22 cellular contexts compared by ENCODE assay signal in the genomic region with DNA sequence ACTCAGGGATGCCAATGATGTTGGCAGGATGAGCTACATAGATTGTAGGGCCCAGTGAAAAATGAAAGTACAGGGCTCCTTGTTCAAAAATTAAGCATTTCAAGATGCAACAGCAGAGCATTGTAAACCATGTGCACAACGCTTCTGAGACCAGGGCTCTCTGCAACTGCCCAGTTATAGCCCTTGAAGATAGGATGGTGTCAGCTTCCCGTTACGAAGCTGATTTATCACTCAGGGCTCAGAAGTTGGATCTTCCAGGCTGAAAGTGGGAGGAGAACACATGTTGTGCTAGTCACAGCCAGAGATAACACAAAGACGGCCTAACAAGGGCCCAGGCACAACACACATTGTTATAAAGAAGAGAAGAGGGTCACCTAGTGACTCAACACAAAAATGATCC.
"Had no signal": no experiment of that assay in that cellular context is flagged by ENCODE, and none has a peak within 500 bp of the region (broad histone marks: within the 10 kb centered on the region; RNA-seq: fewer than 3 reads in every experiment).

No MANE protein-coding gene starts in this region.

- ATAC-seq: effector memory CD8-positive, alpha-beta T cell; esophagus mucosa; gastrocnemius medialis; heart left ventricle; left cardiac atrium; left lung; left ventricle myocardium superior; lower lobe of right lung; mucosa of descending colon had no signal

- DNase-seq: colonic mucosa; cortex of kidney; effector CD8-positive, alpha-beta T cell; effector memory CD8-positive, alpha-beta T cell; endodermal cell; erythroblast; esophagus squamous epithelium; foreskin fibroblast; foreskin melanocyte; gastrocnemius medialis; glutamatergic neuron; heart left ventricle; hippocampal formation; left cardiac atrium; left lung; left ventricle myocardium superior; lower lobe of right lung; mesenchymal stem cell; mucosa of descending colon; naive B cell had no signal

- H3K27me3 ChIP-seq: colonic mucosa, esophagus squamous epithelium, gastrocnemius medialis, heart left ventricle, left lung had no signal

- H3K4me1 ChIP-seq: colonic mucosa, esophagus squamous epithelium, gastrocnemius medialis, heart left ventricle, left lung, lower lobe of right lung had no signal

- H3K36me3 ChIP-seq: colonic mucosa, esophagus squamous epithelium, gastrocnemius medialis, heart left ventricle, left lung, lower lobe of right lung had no signal

- H3K4me3 ChIP-seq: colonic mucosa, esophagus squamous epithelium, gastrocnemius medialis, heart left ventricle, left lung, lower lobe of right lung, mucosa of descending colon had no signal

- H3K9me3 ChIP-seq: colonic mucosa, esophagus squamous epithelium, gastrocnemius medialis, heart left ventricle, left lung, lower lobe of right lung had no signal

- H3K27ac ChIP-seq: colonic mucosa, epithelial cell of prostate, esophagus squamous epithelium, gastrocnemius medialis, heart left ventricle, left lung, lower lobe of right lung had no signal
